ENCODE assay signal across 17 cellular contexts in genomic region chr2:238331916-238332315, GRCh38. TPM values are rescaled to one million over a fixed set of nuclear protein-coding genes. Genes with fewer than 3 reads are reported as not detected.
DNase-seq lines count a peak whose midpoint lies in the region; ATAC-seq lines count a peak whose summit lies in the region.
"Had no signal": no experiment of that assay in that cellular context is flagged by ENCODE, and none has a peak within 500 bp of the region (broad histone marks: within the 10 kb centered on the region; RNA-seq: fewer than 3 reads in every experiment).

No MANE protein-coding gene starts in this region.

- H3K4me3 Mint-ChIP-seq in T-helper 17 cell: no peak overlapping the region
- H3K4me3 Mint-ChIP-seq: CD4-positive, alpha-beta memory T cell; HFFc6 had no signal

- peak overlapping the region; percentile 77 for H3K27ac Mint-ChIP-seq in T-helper 17 cell
- H3K27ac Mint-ChIP-seq: HFFc6 had no signal

- no peak for ATAC-seq in T-helper 17 cell
- ATAC-seq: GM12878 had no signal

- no peaks in the 10 kb centered on the region for H3K9me3 ChIP-seq in T-helper 17 cell (ENCODE audit: control insufficient read depth, low read length, poor library complexity, severe bottlenecking)
- H3K9me3 ChIP-seq: HAP-1 had no signal

- H3K4me1 Mint-ChIP-seq in T-helper 17 cell: peaks cover 20% of the 10 kb centered on the region
- H3K4me1 Mint-ChIP-seq: CD4-positive, alpha-beta memory T cell had no signal

- peak; percentile 17 for DNase-seq in activated CD8-positive, alpha-beta memory T cell treated with anti-CD3 and anti-CD28 coated beads, Interleukin-2, amount 50 U/mL, for 48 hours
- no peak for DNase-seq in activated CD8-positive, alpha-beta memory T cell treated with anti-CD3 and anti-CD28 coated beads, Interleukin-2, amount 50 U/mL, for 4 hours
- DNase-seq in SK-N-DZ (ENCODE audit: low spot score) (peak; percentile 71), T-helper 17 cell (no peak), nucleus accumbens (lab: John Stamatoyannopoulos, UW) (no peak)
- no peak for DNase-seq in activated CD4-positive, alpha-beta T cell treated with anti-CD3 and anti-CD28 coated beads for 48 hours
- DNase-seq: C1 segment of cervical spinal cord; Calu3; CD4-positive, alpha-beta memory T cell; COR-L47; DMS53; EL; GDM1; GOT3; HFFc6 had no signal

- no peaks in the 10 kb centered on the region for H3K27me3 Mint-ChIP-seq in T-helper 17 cell
- H3K27me3 Mint-ChIP-seq: CD4-positive, alpha-beta memory T cell had no signal

- H3K36me3 Mint-ChIP-seq in T-helper 17 cell (ENCODE audit: low read depth): peaks cover 25% of the 10 kb centered on the region

RNA-seq across cellular contexts. Expression of gene TRAF3IP1, which starts 11.6 kb away (rescaled TPM):
- 5.2 and 6.8 TPM in 2 replicates for polyA plus RNA-seq in SK-N-DZ (2014; cell fraction: cytosol; rRNA removed)
- polyA plus RNA-seq in SK-N-DZ (2014; cell fraction: nucleus; rRNA removed): 1.8 and 2.7 TPM in 2 replicates
- total RNA-seq in T-helper 17 cell: 1 to 10 TPM; 8.9 to 9.3 TPM

RNA-seq across cellular contexts. Expression of gene PER2, which starts 43.5 kb away (rescaled TPM):
- polyA plus RNA-seq in SK-N-DZ (2014; cell fraction: cytosol; rRNA removed): 0.90 and 1.0 TPM in 2 replicates
- polyA plus RNA-seq in SK-N-DZ (2014; cell fraction: nucleus; rRNA removed): 0.71 and 3.6 TPM in 2 replicates
- total RNA-seq in T-helper 17 cell: 10 to 100 TPM; 40.7 to 40.8 TPM

Comparison
In these comparisons a context has a peak if more than half of its experiments do, and no peak if none do; other contexts are left out.
1. DNase-seq: peak in activated CD8-positive, alpha-beta memory T cell treated with anti-CD3 and anti-CD28 coated beads, Interleukin-2, amount 50 U/mL, for 48 hours (single experiment) and SK-N-DZ (single experiment); none in activated CD8-positive, alpha-beta memory T cell treated with anti-CD3 and anti-CD28 coated beads, Interleukin-2, amount 50 U/mL, for 4 hours (single experiment), T-helper 17 cell (0 of 3), activated CD4-positive, alpha-beta T cell treated with anti-CD3 and anti-CD28 coated beads for 48 hours (single experiment) and nucleus accumbens (0 of 56).